Comparison of ENCODE assay signal across 21 cellular contexts in the genomic region with DNA sequence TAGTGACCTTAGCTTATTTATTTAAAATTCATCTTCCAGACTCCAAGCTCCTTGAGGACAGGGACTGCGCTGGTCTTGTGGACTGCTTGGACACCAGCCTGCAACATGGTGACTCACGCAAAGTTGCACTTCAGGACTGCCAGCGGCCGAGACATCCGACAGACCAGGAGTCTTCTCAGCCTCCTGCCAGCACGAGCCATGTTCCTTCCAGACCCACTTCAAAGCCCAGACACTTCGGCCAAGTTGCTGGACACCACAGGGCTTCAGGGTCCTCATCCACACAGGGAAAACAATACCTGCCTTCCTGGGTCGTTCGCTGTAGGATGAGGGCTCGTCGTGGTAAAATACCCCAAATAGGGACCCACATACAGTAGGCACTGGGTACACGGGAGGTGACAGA.
DNase-seq lines count a peak whose midpoint lies in the region; ATAC-seq and TF ChIP-seq lines count a peak whose summit lies in the region.
"Had no signal": no experiment of that assay in that cellular context is flagged by ENCODE, and none has a peak within 500 bp of the region (broad histone marks: within the 10 kb centered on the region; RNA-seq: fewer than 3 reads in every experiment).

No MANE protein-coding gene starts in this region.

- POLR2A ChIA-PET in activated CD8-positive, alpha-beta T cell treated with anti-CD3 and anti-CD28 coated beads for 36 hours (lab: Charles Lee): interaction anchor here (1.8 kb wide), 1 partner anchor 12 kb away, joined by 4 read pairs; no protein-coding TSS in a partner anchor

- peak overlapping the region; percentile 68 for H3K4me3 Mint-ChIP-seq in activated CD8-positive, alpha-beta T cell treated with anti-CD3 and anti-CD28 coated beads for 36 hours
- H3K4me3 Mint-ChIP-seq in activated naive CD8-positive, alpha-beta T cell treated with anti-CD3 and anti-CD28 coated beads, Interleukin-2, amount 50 U/mL, for 24 hours: peak overlapping the region; percentile 51
- H3K4me3 Mint-ChIP-seq: CD14-positive monocyte; nephron; stimulated activated memory B cell treated with anti-CD40 and anti-IgM and Interleukin-4, amounts not matched to agents 10 μg/mL and 1 μg/mL and 100 μg/mL, for 72 hours had no signal

- peaks cover 66% of the 10 kb centered on the region for H3K36me3 Mint-ChIP-seq in activated CD8-positive, alpha-beta T cell treated with anti-CD3 and anti-CD28 coated beads for 36 hours (ENCODE audit: low read depth)
- H3K36me3 Mint-ChIP-seq in activated naive CD8-positive, alpha-beta T cell treated with anti-CD3 and anti-CD28 coated beads, Interleukin-2, amount 50 U/mL, for 24 hours (ENCODE audit: low read depth): peaks cover 25% of the 10 kb centered on the region
- H3K36me3 Mint-ChIP-seq: CD14-positive monocyte; stimulated activated memory B cell treated with anti-CD40 and anti-IgM and Interleukin-4, amounts not matched to agents 10 μg/mL and 1 μg/mL and 100 μg/mL, for 72 hours had no signal

- no peaks in the 10 kb centered on the region for H3K27me3 Mint-ChIP-seq in activated CD8-positive, alpha-beta T cell treated with anti-CD3 and anti-CD28 coated beads for 36 hours
- no peaks in the 10 kb centered on the region for H3K27me3 Mint-ChIP-seq in activated naive CD8-positive, alpha-beta T cell treated with anti-CD3 and anti-CD28 coated beads, Interleukin-2, amount 50 U/mL, for 24 hours
- H3K27me3 Mint-ChIP-seq: stimulated activated memory B cell treated with anti-CD40 and anti-IgM and Interleukin-4, amounts not matched to agents 10 μg/mL and 1 μg/mL and 100 μg/mL, for 72 hours had no signal

- no peak for ATAC-seq in activated CD8-positive, alpha-beta T cell treated with anti-CD3 and anti-CD28 coated beads for 36 hours
- ATAC-seq in activated naive CD8-positive, alpha-beta T cell treated with anti-CD3 and anti-CD28 coated beads, Interleukin-2, amount 50 U/mL, for 24 hours: no peak
- ATAC-seq in GM19395 (IDR thresholded peaks at IDR 0.05; ENCODE audit: unreplicated experiment) (no peak), HG03108 (IDR thresholded peaks at IDR 0.05; ENCODE audit: unreplicated experiment) (no peak)
- ATAC-seq: gastroesophageal sphincter; sciatic nerve; stimulated activated memory B cell treated with anti-CD40 and anti-IgM and Interleukin-4, amounts not matched to agents 10 μg/mL and 1 μg/mL and 100 μg/mL, for 72 hours had no signal

- CTCF ChIA-PET in activated CD8-positive, alpha-beta T cell treated with anti-CD3 and anti-CD28 coated beads for 36 hours (lab: Charles Lee): interaction anchor here (0.7 to 1.6 kb wide), 3 partner anchors 32 to 85 kb away, joined by 3 read pairs; no protein-coding TSS in a partner anchor

- peak overlapping the region; percentile 94 for H3K27ac Mint-ChIP-seq in activated CD8-positive, alpha-beta T cell treated with anti-CD3 and anti-CD28 coated beads for 36 hours
- peak overlapping the region; percentile 98 for H3K27ac Mint-ChIP-seq in activated naive CD8-positive, alpha-beta T cell treated with anti-CD3 and anti-CD28 coated beads, Interleukin-2, amount 50 U/mL, for 24 hours
- H3K27ac Mint-ChIP-seq: nephron; stimulated activated memory B cell treated with anti-CD40 and anti-IgM and Interleukin-4, amounts not matched to agents 10 μg/mL and 1 μg/mL and 100 μg/mL, for 72 hours had no signal

- peaks cover 95% of the 10 kb centered on the region for H3K4me1 Mint-ChIP-seq in activated CD8-positive, alpha-beta T cell treated with anti-CD3 and anti-CD28 coated beads for 36 hours (ENCODE audit: low read depth)
- H3K4me1 Mint-ChIP-seq in activated naive CD8-positive, alpha-beta T cell treated with anti-CD3 and anti-CD28 coated beads, Interleukin-2, amount 50 U/mL, for 24 hours: peaks cover 98% of the 10 kb centered on the region
- H3K4me1 Mint-ChIP-seq: stimulated activated memory B cell treated with anti-CD40 and anti-IgM and Interleukin-4, amounts not matched to agents 10 μg/mL and 1 μg/mL and 100 μg/mL, for 72 hours had no signal

- intact Hi-C loops in activated CD8-positive, alpha-beta T cell treated with anti-CD3 and anti-CD28 coated beads for 36 hours (cut with micrococcal nuclease): loop anchor here (10.0 kb wide), 2 partner anchors 249 to 999 kb away; no protein-coding TSS in a partner anchor

- DNase-seq in activated effector memory CD4-positive, alpha-beta T cell treated with anti-CD3 and anti-CD28 coated beads, Interleukin-2, amount 50 U/mL, for 16 hours: peak; percentile 58
- no peak for DNase-seq in activated effector memory CD4-positive, alpha-beta T cell treated with Interleukin-2 at 50 U/mL for 16 hours
- DNase-seq in activated CD8-positive, alpha-beta T cell treated with anti-CD3 and anti-CD28 coated beads for 36 hours: no peak
- DNase-seq in activated naive CD8-positive, alpha-beta T cell treated with anti-CD3 and anti-CD28 coated beads, Interleukin-2, amount 50 U/mL, for 24 hours: no peak
- DNase-seq in stimulated activated CD8-positive, alpha-beta memory T cell treated with anti-CD3 and anti-CD28 coated beads, Interleukin-4, amount 100 ng/mL, for 48 hours: peak; percentile 24
- DNase-seq in stimulated activated CD4-positive, alpha-beta T cell treated with anti-CD3 and anti-CD28 coated beads, Interleukin-1b, Interleukin-23, amount 100 ng/mL, for 48 hours: no peak
- DNase-seq: effector CD4-positive, alpha-beta T cell; GDM1; mesendoderm; NCI-H1105; NCI-H2081 treated with DMSO at 0.1 percent for 48 hours; NCI-H510A; RPMI8226; SK-N-SH had no signal

- no peaks in the 10 kb centered on the region for H3K9me3 Mint-ChIP-seq in activated CD8-positive, alpha-beta T cell treated with anti-CD3 and anti-CD28 coated beads for 36 hours
- H3K9me3 Mint-ChIP-seq in activated naive CD8-positive, alpha-beta T cell treated with anti-CD3 and anti-CD28 coated beads, Interleukin-2, amount 50 U/mL, for 24 hours: no peaks in the 10 kb centered on the region
- H3K9me3 Mint-ChIP-seq: nephron had no signal

- no peak for TF ChIP-seq CTCF in activated CD8-positive, alpha-beta T cell treated with anti-CD3 and anti-CD28 coated beads for 36 hours (IDR thresholded peaks at IDR 0.05)

Comparison
In these comparisons a context has a peak if more than half of its experiments do, and no peak if none do; other contexts are left out.
1. DNase-seq: peak in activated effector memory CD4-positive, alpha-beta T cell treated with anti-CD3 and anti-CD28 coated beads, Interleukin-2, amount 50 U/mL, for 16 hours (single experiment) and stimulated activated CD8-positive, alpha-beta memory T cell treated with anti-CD3 and anti-CD28 coated beads, Interleukin-4, amount 100 ng/mL, for 48 hours (single experiment); none in activated effector memory CD4-positive, alpha-beta T cell treated with Interleukin-2 at 50 U/mL for 16 hours (single experiment), activated CD8-positive, alpha-beta T cell treated with anti-CD3 and anti-CD28 coated beads for 36 hours (single experiment), activated naive CD8-positive, alpha-beta T cell treated with anti-CD3 and anti-CD28 coated beads, Interleukin-2, amount 50 U/mL, for 24 hours (single experiment) and stimulated activated CD4-positive, alpha-beta T cell treated with anti-CD3 and anti-CD28 coated beads, Interleukin-1b, Interleukin-23, amount 100 ng/mL, for 48 hours (single experiment).